Comparison of ENCODE assay signal across 26 cellular contexts in genomic region chr3:112467584-112467983, GRCh38. TPM values are rescaled to one million over a fixed set of nuclear protein-coding genes. Genes with fewer than 3 reads are reported as not detected.
DNase-seq lines count a peak whose midpoint lies in the region; ATAC-seq and TF ChIP-seq lines count a peak whose summit lies in the region.
"Had no signal": no experiment of that assay in that cellular context is flagged by ENCODE, and none has a peak within 500 bp of the region (broad histone marks: within the 10 kb centered on the region; RNA-seq: fewer than 3 reads in every experiment).

No MANE protein-coding gene starts in this region.

- H3K36me3 Mint-ChIP-seq in activated naive CD4-positive, alpha-beta T cell treated with anti-CD3 and anti-CD28 coated beads for 36 hours (ENCODE audit: low read depth) = peaks cover 62% of the 10 kb centered on the region
- H3K36me3 Mint-ChIP-seq in T-cell (peaks cover 49% of the 10 kb centered on the region), endodermal cell (ENCODE audit: low read depth) (no peaks in the 10 kb centered on the region)
- H3K36me3 Mint-ChIP-seq: CD14-positive monocyte, natural killer cell had no signal

- H3K4me1 ChIP-seq in endodermal cell (ENCODE audit: control insufficient read depth, insufficient read depth, low read length) (no peaks in the 10 kb centered on the region), thoracic aorta (ENCODE audit: control insufficient read depth in 1 of 2, low read depth in 2 of 2) (peaks cover 11 to 36% of the 10 kb centered on the region in 2 donors)
- H3K4me1 ChIP-seq: A549, adrenal gland, parathyroid adenoma had no signal

- peaks cover 85% of the 10 kb centered on the region for H3K4me1 Mint-ChIP-seq in activated naive CD4-positive, alpha-beta T cell treated with anti-CD3 and anti-CD28 coated beads for 36 hours (ENCODE audit: low read depth)
- H3K4me1 Mint-ChIP-seq in T-cell (peaks cover 91 to 93% (median 92%) of the 10 kb centered on the region in 3 donors), endodermal cell (peaks cover 26% of the 10 kb centered on the region)

- no peaks in the 10 kb centered on the region for H3K9me3 Mint-ChIP-seq in activated naive CD4-positive, alpha-beta T cell treated with anti-CD3 and anti-CD28 coated beads for 36 hours
- H3K9me3 Mint-ChIP-seq in T-cell (no peaks in the 10 kb centered on the region), endodermal cell (no peaks in the 10 kb centered on the region)
- H3K9me3 Mint-ChIP-seq: dendritic cell treated with granulocyte-macrophage colony-stimulating factor and Interleukin-4, amounts not matched to agents 40 ng/mL and 50 ng/mL, for 4 days; natural killer cell had no signal

- ATAC-seq in T-cell (replicated peaks in 1 of 4) = no peak
- peak; percentile 39 for ATAC-seq in thoracic aorta (ENCODE audit: insufficient number of reproducible peaks, low FRiP score, low read depth)
- ATAC-seq: A549, natural killer cell, sciatic nerve had no signal

- no peak for DNase-seq in activated naive CD4-positive, alpha-beta T cell treated with anti-CD3 and anti-CD28 coated beads for 36 hours
- DNase-seq in activated naive CD4-positive, alpha-beta T cell (lab: John Stamatoyannopoulos, UW) = no peak
- DNase-seq in T-cell (no peak), endodermal cell (no peak), thoracic aorta (ENCODE audit: low spot score) (no peak), posterior vena cava (ENCODE audit: low spot score) (no peak), RWPE1 (ENCODE audit: low spot score) (no peak)
- no peak for DNase-seq in stimulated activated naive CD4-positive, alpha-beta T cell (lab: John Stamatoyannopoulos, UW)
- DNase-seq: activated CD4-positive, alpha-beta T cell treated with anti-CD3 and anti-CD28 coated beads, Interleukin-2, amount 10 ng/mL, durations not matched to agents 7 days and 5 days; adrenal gland; DMS53; IMR-90; islet precursor cell; MV-4-11; natural killer cell; NCI-H1930; NCI-H446 treated with DMSO at 0.1 percent for 48 hours had no signal

- POLR2A ChIA-PET in T-cell (lab: Charles Lee) = interaction anchor here in 1 of 2 donors (0.6 kb wide), 1 partner anchor 1435 kb away, joined by 3 read pairs; no protein-coding TSS in a partner anchor
- POLR2A ChIA-PET in RWPE1 (lab: Yijun Ruan, JAX; ENCODE audit: low non-redundant PET) = no interaction called here

- no peak for TF ChIP-seq CTCF in endodermal cell (conservative IDR thresholded peaks at IDR 0.05)
- no peak for TF ChIP-seq CTCF in thoracic aorta (IDR thresholded peaks at IDR 0.05)
- no peak for TF ChIP-seq CTCF in RWPE1 (conservative IDR thresholded peaks at IDR 0.05; ENCODE audit: low read depth)

- intact Hi-C loops in activated naive CD4-positive, alpha-beta T cell treated with anti-CD3 and anti-CD28 coated beads for 36 hours (cut with micrococcal nuclease) = loop anchor here (1.0 kb wide), 1 partner anchor 11 kb away; no protein-coding TSS in a partner anchor
- intact Hi-C loops in posterior vena cava (cut with DNase I) = loop anchor here in 1 of 2 donors (5.0 kb wide), 1 partner anchor 50 kb away; no protein-coding TSS in a partner anchor

- no peak overlapping the region for H3K9ac ChIP-seq in endodermal cell (ENCODE audit: extremely low read depth, low read length, poor library complexity, severe bottlenecking)
- H3K9ac ChIP-seq: parathyroid adenoma had no signal

- CTCF ChIA-PET in activated naive CD4-positive, alpha-beta T cell treated with anti-CD3 and anti-CD28 coated beads for 36 hours (lab: Charles Lee) = no interaction called here
- CTCF ChIA-PET in T-cell (lab: Charles Lee) (no interaction called here), RWPE1 (lab: Yijun Ruan, JAX) (no interaction called here)

- no peak overlapping the region for H3K4me3 Mint-ChIP-seq in activated naive CD4-positive, alpha-beta T cell treated with anti-CD3 and anti-CD28 coated beads for 36 hours
- peak overlapping the region in 1 of 3 donors; percentile 29 for H3K4me3 Mint-ChIP-seq in T-cell
- H3K4me3 Mint-ChIP-seq in endodermal cell = no peak overlapping the region
- H3K4me3 Mint-ChIP-seq: activated CD4-positive, alpha-beta T cell treated with anti-CD3 and anti-CD28 coated beads, Interleukin-2, amount 10 ng/mL, durations not matched to agents 7 days and 5 days; CD14-positive monocyte; dendritic cell treated with granulocyte-macrophage colony-stimulating factor and Interleukin-4, amounts not matched to agents 40 ng/mL and 50 ng/mL, for 4 days; natural killer cell had no signal

- H3K9me3 ChIP-seq in endodermal cell (ENCODE audit: control insufficient read depth, low read length) (no peaks in the 10 kb centered on the region), thoracic aorta (no peaks in the 10 kb centered on the region)
- H3K9me3 ChIP-seq: A549 had no signal

- no peaks in the 10 kb centered on the region for H3K36me3 ChIP-seq in endodermal cell (ENCODE audit: control insufficient read depth, insufficient read depth, low read length)
- no peaks in the 10 kb centered on the region for H3K36me3 ChIP-seq in thoracic aorta
- H3K36me3 ChIP-seq: adrenal gland, cardiac muscle cell had no signal

- H3K4me3 ChIP-seq in endodermal cell (ENCODE audit: low read length) (no peak overlapping the region), thoracic aorta (no peak overlapping the region)
- H3K4me3 ChIP-seq: A549, adrenal gland, cardiac muscle cell, lung had no signal

- H3K27ac Mint-ChIP-seq in activated naive CD4-positive, alpha-beta T cell treated with anti-CD3 and anti-CD28 coated beads for 36 hours = peak overlapping the region; percentile 71
- peak overlapping the region; percentile 81 to 87 for H3K27ac Mint-ChIP-seq in T-cell
- peak overlapping the region; percentile 50 for H3K27ac Mint-ChIP-seq in endodermal cell
- H3K27ac Mint-ChIP-seq: activated CD4-positive, alpha-beta T cell treated with anti-CD3 and anti-CD28 coated beads, Interleukin-2, amount 10 ng/mL, durations not matched to agents 7 days and 5 days; dendritic cell treated with granulocyte-macrophage colony-stimulating factor and Interleukin-4, amounts not matched to agents 40 ng/mL and 50 ng/mL, for 4 days; natural killer cell had no signal

- H3K27me3 ChIP-seq in endodermal cell (ENCODE audit: control insufficient read depth, insufficient read depth, low read length, poor library complexity, severe bottlenecking) = no peaks in the 10 kb centered on the region
- H3K27me3 ChIP-seq in thoracic aorta (replicated peaks; ENCODE audit: insufficient read depth) = no peaks in the 10 kb centered on the region
- H3K27me3 ChIP-seq: adrenal gland, cardiac muscle cell had no signal

- no peak overlapping the region for H3K27ac ChIP-seq in endodermal cell (ENCODE audit: low read depth, low read length)
- H3K27ac ChIP-seq in thoracic aorta = peak overlapping the region in 1 of 2 donors; percentile 2
- no peak overlapping the region for H3K27ac ChIP-seq in RWPE1
- H3K27ac ChIP-seq: A549, adrenal gland, cardiac muscle cell, HL-60, parathyroid adenoma had no signal

- no peaks in the 10 kb centered on the region for H3K27me3 Mint-ChIP-seq in activated naive CD4-positive, alpha-beta T cell treated with anti-CD3 and anti-CD28 coated beads for 36 hours (ENCODE audit: low read depth)
- H3K27me3 Mint-ChIP-seq in T-cell = no peaks in the 10 kb centered on the region
- no peaks in the 10 kb centered on the region for H3K27me3 Mint-ChIP-seq in endodermal cell (ENCODE audit: insufficient read depth)
- H3K27me3 Mint-ChIP-seq: activated CD4-positive, alpha-beta T cell treated with anti-CD3 and anti-CD28 coated beads, Interleukin-2, amount 10 ng/mL, durations not matched to agents 7 days and 5 days; dendritic cell treated with granulocyte-macrophage colony-stimulating factor and Interleukin-4, amounts not matched to agents 40 ng/mL and 50 ng/mL, for 4 days had no signal

- 80 to 93% methylated on average over 1 of the region's 1 CpG for WGBS in endodermal cell (ENCODE audit: insufficient coverage in 1 of 2, insufficient read length in 1 of 2), 2 experiments

RNA-seq across cellular contexts. Expression of gene BTLA, which starts 31.7 kb away (rescaled TPM):
- 10 to 100 TPM; 70.6 to 73.4 TPM for total RNA-seq in activated naive CD4-positive, alpha-beta T cell treated with anti-CD3 and anti-CD28 coated beads for 36 hours
- total RNA-seq in T-cell = 10 to 100 TPM; 11.5 to 16.9 (median 15.2) TPM
- total RNA-seq in endodermal cell = not detected
- not detected for polyA plus RNA-seq in endodermal cell (2013, experiment 1 of 2)
- polyA plus RNA-seq in endodermal cell (2013, experiment 2 of 2) = not detected
- under 1 TPM in 1 of 2 donors, not detected in 1; 0.35 TPM for total RNA-seq in thoracic aorta
- total RNA-seq in posterior vena cava = under 1 TPM; 0.14 to 0.38 TPM
- total RNA-seq: cardiac muscle cell, endothelial cell of umbilical vein, IMR-90 had no signal
- polyA plus RNA-seq: cardiac muscle cell, CD14-positive monocyte, endothelial cell of umbilical vein, IMR-90 had no signal

Comparison
In these comparisons a context has a peak if more than half of its experiments do, and no peak if none do; other contexts are left out.
1. RNA of gene BTLA, which starts 31.7 kb away (total RNA-seq): 70.6 to 73.4 TPM in activated naive CD4-positive, alpha-beta T cell treated with anti-CD3 and anti-CD28 coated beads for 36 hours and 11.5 to 16.9 TPM in T-cell; 0.14 to 0.38 TPM in posterior vena cava, 0.35 TPM in thoracic aorta and not detected in endodermal cell; every median in the first group is over 4 times any median in the second.
2. Peak in every context shown above with its lines, with median percentiles within 50 percentile points of each other: H3K27ac Mint-ChIP-seq.